In genomic region chr3:142224482-142225072, GRCh38 we compare ENCODE assay signal across 8 cellular contexts. TPM values are rescaled to one million over a fixed set of nuclear protein-coding genes. Genes with fewer than 3 reads are reported as not detected.
DNase-seq lines count a peak whose midpoint lies in the region; ATAC-seq and TF ChIP-seq lines count a peak whose summit lies in the region.

No MANE protein-coding gene starts in this region.

- peak overlapping the region; percentile 97 for H3K27ac Mint-ChIP-seq in activated CD4-positive, alpha-beta T cell treated with anti-CD3 and anti-CD28 coated beads, Interleukin-2, amount 10 ng/mL, durations not matched to agents 7 days and 5 days
- peak overlapping the region; percentile 28 for H3K27ac Mint-ChIP-seq in activated naive CD8-positive, alpha-beta T cell
- peak overlapping the region; percentile 90 to 97 (median 94) for H3K27ac Mint-ChIP-seq in immature natural killer cell

- no peak for ATAC-seq in GM18870 (IDR thresholded peaks at IDR 0.05; ENCODE audit: unreplicated experiment)
- no peak for ATAC-seq in GM21576 (IDR thresholded peaks at IDR 0.05; ENCODE audit: unreplicated experiment)

- peaks cover 4% of the 10 kb centered on the region for H3K36me3 Mint-ChIP-seq in activated CD4-positive, alpha-beta T cell treated with anti-CD3 and anti-CD28 coated beads, Interleukin-2, amount 10 ng/mL, durations not matched to agents 7 days and 5 days (ENCODE audit: low read depth)
- H3K36me3 Mint-ChIP-seq in activated naive CD8-positive, alpha-beta T cell, result no peaks in the 10 kb centered on the region
- peaks cover 0 to 17% (median 12%) of the 10 kb centered on the region in 3 donors for H3K36me3 Mint-ChIP-seq in immature natural killer cell

- TF ChIP-seq CTCF in testis (IDR thresholded peaks at IDR 0.05), result no peak

- H3K9me3 Mint-ChIP-seq in activated CD4-positive, alpha-beta T cell treated with anti-CD3 and anti-CD28 coated beads, Interleukin-2, amount 10 ng/mL, durations not matched to agents 7 days and 5 days, result no peaks in the 10 kb centered on the region
- H3K9me3 Mint-ChIP-seq in activated naive CD8-positive, alpha-beta T cell (ENCODE audit: low read depth), result no peaks in the 10 kb centered on the region
- no peaks in the 10 kb centered on the region for H3K9me3 Mint-ChIP-seq in immature natural killer cell

- no peaks in the 10 kb centered on the region for H3K27me3 ChIP-seq in testis

- H3K4me1 Mint-ChIP-seq in activated CD4-positive, alpha-beta T cell treated with anti-CD3 and anti-CD28 coated beads, Interleukin-2, amount 10 ng/mL, durations not matched to agents 7 days and 5 days, result peaks cover 14% of the 10 kb centered on the region
- H3K4me1 Mint-ChIP-seq in activated naive CD8-positive, alpha-beta T cell (ENCODE audit: low read depth), result peaks cover 16% of the 10 kb centered on the region
- peaks cover 50 to 62% of the 10 kb centered on the region in 2 donors for H3K4me1 Mint-ChIP-seq in immature natural killer cell

- no peaks in the 10 kb centered on the region for H3K36me3 ChIP-seq in testis (ENCODE audit: low read depth, missing control alignments)

- peaks cover 34% of the 10 kb centered on the region for H3K4me1 ChIP-seq in testis

- H3K9me3 ChIP-seq in testis, result no peaks in the 10 kb centered on the region

- POLR2A ChIA-PET in activated CD4-positive, alpha-beta T cell treated with anti-CD3 and anti-CD28 coated beads, Interleukin-2, amount 10 ng/mL, durations not matched to agents 7 days and 5 days (lab: Charles Lee), result no interaction called here

- intact Hi-C loops in testis (cut with DNase I; ENCODE audit: low total_unique reads), result no loop called here

- 5 to 9% methylated on average over 10 of the region's 10 CpGs for WGBS in testis, 2 donors

- peak overlapping the region; percentile 93 for H3K4me3 Mint-ChIP-seq in activated CD4-positive, alpha-beta T cell treated with anti-CD3 and anti-CD28 coated beads, Interleukin-2, amount 10 ng/mL, durations not matched to agents 7 days and 5 days
- H3K4me3 Mint-ChIP-seq in activated naive CD8-positive, alpha-beta T cell, result peak overlapping the region; percentile 89
- H3K4me3 Mint-ChIP-seq in immature natural killer cell, result peak overlapping the region; percentile 93 to 95 (median 93)

- CTCF ChIA-PET in activated CD4-positive, alpha-beta T cell treated with anti-CD3 and anti-CD28 coated beads, Interleukin-2, amount 10 ng/mL, durations not matched to agents 7 days and 5 days (lab: Charles Lee), result no interaction called here

- TF ChIP-seq POLR2A in testis (IDR thresholded peaks at IDR 0.05), result no peak

- H3K4me3 ChIP-seq in testis, result peak overlapping the region; percentile 82 to 94

- H3K27ac ChIP-seq in testis, result peak overlapping the region; percentile 92 to 95

- DNase-seq in activated CD4-positive, alpha-beta T cell treated with anti-CD3 and anti-CD28 coated beads, Interleukin-2, amount 10 ng/mL, durations not matched to agents 7 days and 5 days, result no peak
- no peak for DNase-seq in activated CD4-positive, alpha-beta T cell treated with anti-CD3 and anti-CD28 coated beads, Interleukin-2, amount 50 U/mL, for 48 hours
- DNase-seq in immature natural killer cell (no peak), testis (peak; percentile 59)
- DNase-seq in stimulated activated naive CD4-positive, alpha-beta T cell treated with Interleukin-2 at 50 U/mL for 16 hours (lab: John Stamatoyannopoulos, UW), result no peak

- H3K27me3 Mint-ChIP-seq in activated CD4-positive, alpha-beta T cell treated with anti-CD3 and anti-CD28 coated beads, Interleukin-2, amount 10 ng/mL, durations not matched to agents 7 days and 5 days, result no peaks in the 10 kb centered on the region
- H3K27me3 Mint-ChIP-seq in activated naive CD8-positive, alpha-beta T cell, result no peaks in the 10 kb centered on the region
- H3K27me3 Mint-ChIP-seq in immature natural killer cell (ENCODE audit: low read depth in 3 of 3), result peaks cover 2 to 7% (median 3%) of the 10 kb centered on the region in 3 donors

RNA-seq across cellular contexts. Expression of gene GK5, which starts 0.8 kb away (rescaled TPM):
- total RNA-seq in activated CD4-positive, alpha-beta T cell treated with anti-CD3 and anti-CD28 coated beads, Interleukin-2, amount 10 ng/mL, durations not matched to agents 7 days and 5 days, result 10 to 100 TPM; 12.2 to 13.2 TPM
- polyA plus RNA-seq in immature natural killer cell (10 to 100 TPM; 14.1 to 32.9 (median 24.2) TPM), testis (ENCODE audit: insufficient read depth, low read depth, low replicate concordance) (13.2 TPM)
- total RNA-seq in testis, result 10 to 100 TPM; 39.3 to 56.0 TPM

Comparison
In these comparisons a context has a peak if more than half of its experiments do, and no peak if none do; other contexts are left out.
1. H3K27ac Mint-ChIP-seq: peak in every context shown above with its lines; median percentile 97 in activated CD4-positive, alpha-beta T cell treated with anti-CD3 and anti-CD28 coated beads, Interleukin-2, amount 10 ng/mL, durations not matched to agents 7 days and 5 days; 94 in immature natural killer cell; 28 in activated naive CD8-positive, alpha-beta T cell.